Comparison of ENCODE assay signal across 1 cellular context in genomic region chr2:86441392-86441788, GRCh38.
TF ChIP-seq lines count a peak whose summit lies in the region.

No MANE protein-coding gene starts in this region.

TF ChIP-seq in HCT116, 20 proteins besides CTCF, POLR2A, EP300 and RAD21:
- no peak for TF ChIP-seq ZBTB33 (IDR thresholded peaks at IDR 0.05; ENCODE audit: extremely low read depth, insufficient replicate concordance, low read length)
- TF ChIP-seq POLR2AphosphoS5 (IDR thresholded peaks at IDR 0.05; ENCODE audit: low read depth, low read length): peak; percentile 96
- peak; percentile 62; the same call in 1 of the 2 replicates for TF ChIP-seq SIN3A (IDR thresholded peaks at IDR 0.05; ENCODE audit: low read depth)
- no peak for TF ChIP-seq EZH2 (IDR thresholded peaks at IDR 0.05)
- TF ChIP-seq TCF7L2 (IDR thresholded peaks at IDR 0.05; ENCODE audit: borderline replicate concordance, extremely low read depth, insufficient read depth, insufficient read length): no peak
- TF ChIP-seq FOSL1 (IDR thresholded peaks at IDR 0.05; ENCODE audit: low read depth): no peak
- TF ChIP-seq ZFX (IDR thresholded peaks at IDR 0.05): 0 out of 2 replicates have a peak, but pooled peaks have one; percentile 12
